18 cellular contexts compared by ENCODE assay signal in genomic region chr1:20728371-20729154, GRCh38. TPM values are rescaled to one million over a fixed set of nuclear protein-coding genes. Genes with fewer than 3 reads are reported as not detected.
DNase-seq lines count a peak whose midpoint lies in the region; ATAC-seq and TF ChIP-seq lines count a peak whose summit lies in the region.
"Had no signal": no experiment of that assay in that cellular context is flagged by ENCODE, and none has a peak within 500 bp of the region (broad histone marks: within the 10 kb centered on the region; RNA-seq: fewer than 3 reads in every experiment).

No MANE protein-coding gene starts in this region.

- no peak for TF ChIP-seq EP300 in SK-N-SH (IDR thresholded peaks at IDR 0.05; ENCODE audit: borderline replicate concordance in 1 of 2, low read depth in 1 of 2, low read length in 1 of 2)

- H2AFZ ChIP-seq in SK-N-SH (ENCODE audit: low read depth), result no peak overlapping the region

- peak overlapping the region in 1 of 2 donors; percentile 2 for H3K4me3 Mint-ChIP-seq in CD14-positive monocyte
- H3K4me3 Mint-ChIP-seq: activated naive CD4-positive, alpha-beta T cell treated with anti-CD3 and anti-CD28 coated beads, Interleukin-2, amount 10 ng/mL, durations not matched to agents 7 days and 5 days; T-helper 17 cell had no signal

- H3K4me1 ChIP-seq in SK-N-SH (ENCODE audit: control insufficient read depth in 1 of 2, insufficient read depth in 2 of 2, low read depth in 1 of 2, low read length in 1 of 2) (peaks cover 7 to 17% of the 10 kb centered on the region in 2 experiments; a peak in 2 of 4 replicates), HUES6 (ENCODE audit: control insufficient read depth, insufficient read depth, low read length) (peaks cover 35% of the 10 kb centered on the region), iPS-20b (ENCODE audit: insufficient read depth, low read length) (peaks cover 19% of the 10 kb centered on the region)

- no peak for TF ChIP-seq RAD21 in SK-N-SH (IDR thresholded peaks at IDR 0.05; ENCODE audit: low read length)

- WGBS in SK-N-SH (ENCODE audit: low lambda C conversion rate), result 88% methylated on average over 9 of the region's 9 CpGs

- H3K27me3 Mint-ChIP-seq in CD14-positive monocyte (ENCODE audit: low read depth in 3 of 3), result peaks cover 43 to 57% (median 53%) of the 10 kb centered on the region in 3 donors

- peaks cover 22% of the 10 kb centered on the region for H3K4me1 Mint-ChIP-seq in CD14-positive monocyte

- no peaks in the 10 kb centered on the region for H3K9me2 ChIP-seq in SK-N-SH

- CTCF ChIA-PET in SK-N-SH (lab: Yijun Ruan, JAX), result interaction anchor here (0.9 to 1.7 kb wide), 3 partner anchors 11 to 466 kb away, joined by 3 to 5 read pairs (median 4); partner anchors contain the start of gene KIF17

- H3K4me3 ChIP-seq in SK-N-SH (ENCODE audit: low read depth in 2 of 2, low read length in 1 of 2) (no peak overlapping the region), HUES6 (ENCODE audit: low read depth, low read length) (peak overlapping the region; percentile 29), iPS-20b (ENCODE audit: low read length) (peak overlapping the region; percentile 43; the same call in 1 of the 2 replicates)
- H3K4me3 ChIP-seq: BLaER1 treated with 17β-estradiol and CSF1 and Interleukin-3, amounts not matched to agents 10 nM and 100 nM; colonic mucosa; HAP-1; skin epidermis had no signal

- intact Hi-C loops in CD14-positive monocyte (cut with micrococcal nuclease), result no loop called here

- H3K36me3 ChIP-seq in SK-N-SH (replicated peaks in 1 of 2; ENCODE audit: control insufficient read depth in 1 of 2, insufficient read depth in 2 of 2, low read length in 1 of 2) (no peaks in the 10 kb centered on the region), HUES6 (ENCODE audit: control insufficient read depth, insufficient read depth, low read length) (no peaks in the 10 kb centered on the region), iPS-20b (ENCODE audit: insufficient read depth, low read depth, low read length) (no peaks in the 10 kb centered on the region)
- H3K36me3 ChIP-seq: BLaER1 treated with 17β-estradiol and CSF1 and Interleukin-3, amounts not matched to agents 10 nM and 100 nM; colonic mucosa; HAP-1 had no signal

- H4K20me1 ChIP-seq in SK-N-SH (ENCODE audit: insufficient read depth), result no peaks in the 10 kb centered on the region

- H3K27ac Mint-ChIP-seq in CD14-positive monocyte, result no peak overlapping the region
- H3K27ac Mint-ChIP-seq: activated naive CD4-positive, alpha-beta T cell treated with anti-CD3 and anti-CD28 coated beads, Interleukin-2, amount 10 ng/mL, durations not matched to agents 7 days and 5 days; T-helper 17 cell had no signal

- H3K4me2 ChIP-seq in SK-N-SH, result no peak overlapping the region
- H3K4me2 ChIP-seq: BLaER1 treated with 17β-estradiol and CSF1 and Interleukin-3, amounts not matched to agents 10 nM and 100 nM had no signal

- DNase-seq in SK-N-SH (peak; percentile 21), glomerular visceral epithelial cell (ENCODE audit: extremely low spot score) (no peak), CD14-positive monocyte (ENCODE audit: low spot score) (no peak)
- DNase-seq in stimulated activated CD8-positive, alpha-beta memory T cell treated with anti-CD3 and anti-CD28 coated beads, Interleukin-4, amount 100 ng/mL, for 48 hours, result peak; percentile 16
- DNase-seq: activated CD4-positive, CD25-positive, alpha-beta regulatory T cell; activated naive CD4-positive, alpha-beta T cell treated with anti-CD3 and anti-CD28 coated beads, Interleukin-2, amount 10 ng/mL, durations not matched to agents 7 days and 5 days; colonic mucosa; NCI-H446 treated with DMSO at 0.1 percent for 48 hours; SHP77 treated with DMSO at 0.1 percent for 48 hours; T-helper 17 cell had no signal

- TF ChIP-seq CTCF in SK-N-SH (IDR thresholded peaks at IDR 0.05) (no peak), CD14-positive monocyte (IDR thresholded peaks at IDR 0.05) (no peak)

- H3K9me3 ChIP-seq in SK-N-SH (no peaks in the 10 kb centered on the region), HUES6 (ENCODE audit: control insufficient read depth, insufficient read depth, low read depth, low read length) (no peaks in the 10 kb centered on the region), iPS-20b (ENCODE audit: insufficient read depth, low read depth, low read length) (no peaks in the 10 kb centered on the region)
- H3K9me3 ChIP-seq: BLaER1 treated with 17β-estradiol and CSF1 and Interleukin-3, amounts not matched to agents 10 nM and 100 nM; colonic mucosa; HAP-1 had no signal

- H3K9ac ChIP-seq in SK-N-SH (no peak overlapping the region), HUES6 (ENCODE audit: low read length) (no peak overlapping the region), iPS-20b (ENCODE audit: low read depth, low read length) (peak overlapping the region; percentile 51; the same call in 1 of the 2 replicates)
- H3K9ac ChIP-seq: BLaER1 treated with 17β-estradiol and CSF1 and Interleukin-3, amounts not matched to agents 10 nM and 100 nM had no signal

- H3K9me3 Mint-ChIP-seq in CD14-positive monocyte, result peaks cover 0 to 18% (median 4%) of the 10 kb centered on the region in 7 donors
- H3K9me3 Mint-ChIP-seq: activated naive CD4-positive, alpha-beta T cell treated with anti-CD3 and anti-CD28 coated beads, Interleukin-2, amount 10 ng/mL, durations not matched to agents 7 days and 5 days had no signal

- no peaks in the 10 kb centered on the region; the same call in 1 of the 2 replicates for H3K79me2 ChIP-seq in SK-N-SH (ENCODE audit: insufficient read depth)

- H3F3A ChIP-seq in SK-N-SH (replicated peaks; ENCODE audit: insufficient read depth), result peaks cover 13% of the 10 kb centered on the region

- H3K36me3 Mint-ChIP-seq in CD14-positive monocyte, result peaks cover 0 to 2% of the 10 kb centered on the region in 2 donors
- H3K36me3 Mint-ChIP-seq: activated naive CD4-positive, alpha-beta T cell treated with anti-CD3 and anti-CD28 coated beads, Interleukin-2, amount 10 ng/mL, durations not matched to agents 7 days and 5 days had no signal

- H3K27ac ChIP-seq in SK-N-SH (ENCODE audit: low read depth in 2 of 2, low read length in 1 of 2) (no peak overlapping the region), HUES6 (ENCODE audit: low read depth, low read length) (no peak overlapping the region), iPS-20b (ENCODE audit: low read length) (no peak overlapping the region)
- H3K27ac ChIP-seq: 22Rv1; BLaER1 treated with 17β-estradiol and CSF1 and Interleukin-3, amounts not matched to agents 10 nM and 100 nM; colonic mucosa had no signal

- H3K27me3 ChIP-seq in SK-N-SH (ENCODE audit: insufficient read depth) (no peaks in the 10 kb centered on the region), HUES6 (ENCODE audit: control insufficient read depth, insufficient read depth, low read length) (peaks cover 44% of the 10 kb centered on the region), iPS-20b (ENCODE audit: insufficient read depth, low read length) (peaks cover 46% of the 10 kb centered on the region)

- ATAC-seq in SK-N-SH treated with all-trans-retinoic acid at 6 μM for 48 hours (no peak), GM21515 (IDR thresholded peaks at IDR 0.05; ENCODE audit: unreplicated experiment) (no peak)
- ATAC-seq: T-helper 17 cell had no signal

- POLR2A ChIA-PET in SK-N-SH (lab: Yijun Ruan, JAX), result no interaction called here

TF ChIP-seq in SK-N-SH, 30 proteins besides CTCF, POLR2A, EP300 and RAD21 (continues in another document):
- no peak for TF ChIP-seq FOXM1 (IDR thresholded peaks at IDR 0.05; ENCODE audit: low read depth)
- TF ChIP-seq POLR2AphosphoS5 (IDR thresholded peaks at IDR 0.05; ENCODE audit: low read depth, low read length), result no peak
- no peak for TF ChIP-seq NFIC (IDR thresholded peaks at IDR 0.05; ENCODE audit: borderline replicate concordance)
- TF ChIP-seq PBX3 (IDR thresholded peaks at IDR 0.05), result no peak
- TF ChIP-seq RXRA (IDR thresholded peaks at IDR 0.05; ENCODE audit: borderline replicate concordance, low read depth), result no peak
- TF ChIP-seq MEF2A (IDR thresholded peaks at IDR 0.05; ENCODE audit: borderline replicate concordance, low read depth), result no peak

TF ChIP-seq in SK-N-SH treated with all-trans-retinoic acid at 6 μM for 48 hours, 23 proteins besides CTCF, POLR2A, EP300 and RAD21 (continues in another document):
- no peak for TF ChIP-seq PPARA (CRISPR knock-in tag; IDR thresholded peaks at IDR 0.05; ENCODE audit: borderline replicate concordance)
- TF ChIP-seq ZNF70 (CRISPR knock-in tag; IDR thresholded peaks at IDR 0.05), result no peak
- TF ChIP-seq TSHZ2 (CRISPR knock-in tag; IDR thresholded peaks at IDR 0.05), result no peak
- no peak for TF ChIP-seq ISL1 (CRISPR knock-in tag; IDR thresholded peaks at IDR 0.05)
- TF ChIP-seq OSR1 (CRISPR knock-in tag; IDR thresholded peaks at IDR 0.05), result no peak

RNA-seq across cellular contexts. Expression of gene SH2D5, which starts 3.9 kb away (rescaled TPM):
- polyA plus RNA-seq in SK-N-SH (2012; rRNA removed) (6.1 and 6.5 TPM in 2 replicates), CD14-positive monocyte (not detected)
- 3.2 and 4.1 TPM in 2 replicates for polyA plus RNA-seq in SK-N-SH (2012; cell fraction: cytosol; rRNA removed)
- polyA plus RNA-seq in SK-N-SH (2012; cell fraction: nucleus; rRNA removed), result 28.8 and 30.4 TPM in 2 replicates

RNA-seq across cellular contexts. Expression of gene KIF17, which starts 10.8 kb away (rescaled TPM):
- 4.1 and 4.3 TPM in 2 replicates for polyA plus RNA-seq in SK-N-SH (2012; rRNA removed)
- 2.2 and 4.1 TPM in 2 replicates for polyA plus RNA-seq in SK-N-SH (2012; cell fraction: cytosol; rRNA removed)
- 7.7 and 9.5 TPM in 2 replicates for polyA plus RNA-seq in SK-N-SH (2012; cell fraction: nucleus; rRNA removed)
- polyA plus RNA-seq in CD14-positive monocyte, result not detected

RNA-seq across cellular contexts. Expression of gene HP1BP3, which starts 58.5 kb away (rescaled TPM):
- polyA plus RNA-seq in SK-N-SH (2012; rRNA removed) (205 and 236 TPM in 2 replicates), CD14-positive monocyte (100 to 1,000 TPM; 121 to 137 TPM)
- 214 and 254 TPM in 2 replicates for polyA plus RNA-seq in SK-N-SH (2012; cell fraction: cytosol; rRNA removed)
- 295 and 326 TPM in 2 replicates for polyA plus RNA-seq in SK-N-SH (2012; cell fraction: nucleus; rRNA removed)

Comparison
In these comparisons a context has a peak if more than half of its experiments do, and no peak if none do; other contexts are left out.
1. DNase-seq: peak in SK-N-SH (single experiment) and stimulated activated CD8-positive, alpha-beta memory T cell treated with anti-CD3 and anti-CD28 coated beads, Interleukin-4, amount 100 ng/mL, for 48 hours (single experiment); none in glomerular visceral epithelial cell (single experiment) and CD14-positive monocyte (single experiment).
2. H3K4me3 ChIP-seq: peak in HUES6 (single experiment) and iPS-20b (single experiment); none in SK-N-SH (0 of 2).